Comparison of ENCODE assay signal across 6 cellular contexts in the genomic region with DNA sequence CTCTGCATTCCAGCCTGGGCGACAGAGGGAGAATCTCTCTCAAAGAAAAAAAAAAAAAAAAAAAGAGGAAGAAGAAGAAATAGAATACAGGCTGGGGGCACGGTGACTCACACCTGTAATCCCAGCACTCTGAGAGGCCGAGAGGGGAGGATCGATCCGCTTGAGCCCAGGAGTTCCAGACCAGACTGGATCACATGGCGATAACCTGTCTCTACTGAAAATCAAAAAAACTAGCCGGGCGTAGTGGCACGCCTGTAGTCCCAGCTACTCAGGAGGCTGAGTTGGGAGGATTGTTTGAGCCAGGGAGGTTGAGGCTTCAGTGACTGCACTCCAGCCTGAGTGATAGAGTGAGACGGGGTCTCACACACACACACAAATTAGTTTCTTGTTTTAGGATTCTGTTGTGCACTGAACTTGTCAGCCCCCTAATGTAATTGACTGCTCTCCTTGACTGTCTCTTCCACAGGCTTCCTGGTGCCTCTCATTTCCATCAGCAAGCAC. TPM values are rescaled to one million over a fixed set of nuclear protein-coding genes. Genes with fewer than 3 reads are reported as not detected.
DNase-seq lines count a peak whose midpoint lies in the region; ATAC-seq and TF ChIP-seq lines count a peak whose summit lies in the region.

No MANE protein-coding gene starts in this region.

- peaks cover 40% of the 10 kb centered on the region for H3K4me1 Mint-ChIP-seq in chondrocyte (ENCODE audit: low read depth)
- peaks cover 45% of the 10 kb centered on the region for H3K4me1 Mint-ChIP-seq in osteocyte (ENCODE audit: unreplicated experiment)

- H3K9me3 ChIP-seq in MG63: no peaks in the 10 kb centered on the region

- H3K4me3 Mint-ChIP-seq in chondrocyte (ENCODE audit: unreplicated experiment) (peak overlapping the region; percentile 94), osteocyte (ENCODE audit: unreplicated experiment) (peak overlapping the region; percentile 88)

- H3K27ac Mint-ChIP-seq in chondrocyte (ENCODE audit: unreplicated experiment) (peak overlapping the region; percentile 99), osteocyte (ENCODE audit: unreplicated experiment) (peak overlapping the region; percentile 100)

- H3K4me3 ChIP-seq in MG63: peak overlapping the region; percentile 77

- no peaks in the 10 kb centered on the region for H3K9me3 Mint-ChIP-seq in chondrocyte (ENCODE audit: low read depth)
- no peaks in the 10 kb centered on the region for H3K9me3 Mint-ChIP-seq in osteocyte (ENCODE audit: unreplicated experiment)

- peaks cover 18% of the 10 kb centered on the region for H3K36me3 ChIP-seq in MG63

- TF ChIP-seq CTCF in chondrocyte (IDR thresholded peaks at IDR 0.05) (no peak), osteocyte (IDR thresholded peaks at IDR 0.05) (no peak)

- in situ Hi-C loops in ACHN (cut with HindIII; ENCODE audit: low pct_ligation_motif_present, low pct_unique_long_range_greater_than_20kb, low sequenced_read_pairs): no loop called here

- no peak for ATAC-seq in HG02870 (IDR thresholded peaks at IDR 0.05; ENCODE audit: unreplicated experiment)

- no peaks in the 10 kb centered on the region for H3K27me3 Mint-ChIP-seq in chondrocyte (ENCODE audit: low read depth)
- H3K27me3 Mint-ChIP-seq in osteocyte (ENCODE audit: unreplicated experiment): no peaks in the 10 kb centered on the region

- peak; percentile 15 for DNase-seq in ACHN
- DNase-seq in MG63: no peak
- DNase-seq in chondrocyte (ENCODE audit: low spot score): peak; percentile 40
- DNase-seq in osteocyte (ENCODE audit: extremely low spot score, unreplicated experiment): no peak
- no peak for DNase-seq in activated effector memory CD4-positive, alpha-beta T cell treated with anti-CD3 and anti-CD28 coated beads, Interleukin-2, amount 50 U/mL, for 16 hours

- H3K27me3 ChIP-seq in MG63: no peaks in the 10 kb centered on the region

- H3K36me3 Mint-ChIP-seq in chondrocyte (ENCODE audit: low read depth) (peaks cover 2% of the 10 kb centered on the region), osteocyte (ENCODE audit: unreplicated experiment) (peaks cover 15% of the 10 kb centered on the region)

RNA-seq across cellular contexts. Expression of gene TINF2, which starts 1.0 kb away (rescaled TPM):
- total RNA-seq in MG63 (2014; rRNA removed; shearing (Covaris generic); ENCODE audit: low replicate concordance): 23.6 and 36.7 TPM in 2 replicates
- 60.1 to 85.5 TPM (median 72.6 TPM) in 3 replicates for total RNA-seq in chondrocyte
- total RNA-seq in osteocyte: 69.2 and 75.7 TPM in 2 replicates

RNA-seq across cellular contexts. Expression of gene GMPR2, which starts 10.7 kb away (rescaled TPM):
- 54.0 and 60.9 TPM in 2 replicates for total RNA-seq in MG63 (2014; rRNA removed; shearing (Covaris generic); ENCODE audit: low replicate concordance)
- total RNA-seq in chondrocyte: 43.1 to 66.5 TPM (median 47.9 TPM) in 3 replicates
- total RNA-seq in osteocyte: 61.7 and 68.7 TPM in 2 replicates

RNA-seq across cellular contexts. Expression of gene NEDD8, which starts 11.2 kb away (rescaled TPM):
- 138 and 173 TPM in 2 replicates for total RNA-seq in MG63 (2014; rRNA removed; shearing (Covaris generic); ENCODE audit: low replicate concordance)
- total RNA-seq in chondrocyte (154 to 169 TPM (median 159 TPM) in 3 replicates), osteocyte (158 and 164 TPM in 2 replicates)

RNA-seq across cellular contexts. Expression of gene TGM1, which starts 19.6 kb away (rescaled TPM):
- 0.86 and 2.0 TPM in 2 replicates for total RNA-seq in MG63 (2014; rRNA removed; shearing (Covaris generic); ENCODE audit: low replicate concordance)
- total RNA-seq in chondrocyte (3.2 to 5.0 TPM (median 3.3 TPM) in 3 replicates), osteocyte (2.1 and 2.3 TPM in 2 replicates)

RNA-seq across cellular contexts. Expression of gene MDP1, which starts 27.5 kb away (rescaled TPM):
- total RNA-seq in MG63 (2014; rRNA removed; shearing (Covaris generic); ENCODE audit: low replicate concordance): 2.5 and 4.5 TPM in 2 replicates
- total RNA-seq in chondrocyte (23.2 to 25.7 TPM (median 23.6 TPM) in 3 replicates), osteocyte (23.8 and 25.4 TPM in 2 replicates)

Comparison
In these comparisons a context has a peak if more than half of its experiments do, and no peak if none do; other contexts are left out.
1. DNase-seq: peak in ACHN (single experiment) and chondrocyte (single experiment); none in MG63 (single experiment), osteocyte (single experiment) and activated effector memory CD4-positive, alpha-beta T cell treated with anti-CD3 and anti-CD28 coated beads, Interleukin-2, amount 50 U/mL, for 16 hours (single experiment).